ENCODE assay signal across 8 cellular contexts in genomic region chr15:72474466-72474911, GRCh38. TPM values are rescaled to one million over a fixed set of nuclear protein-coding genes. Genes with fewer than 3 reads are reported as not detected.
A peak's percentile ranks its signal among the peaks of the same experiment; 100 is the strongest.
DNase-seq lines count a peak whose midpoint lies in the region; ATAC-seq, FAIRE-seq and TF ChIP-seq lines count a peak whose summit lies in the region.

No MANE protein-coding gene starts in this region.

- no peaks in the 10 kb centered on the region for H3K27me3 ChIP-seq in stomach smooth muscle (ENCODE audit: control insufficient read depth in 1 of 2, insufficient read depth in 2 of 2, low read length in 2 of 2)

- TF ChIP-seq CTCF in astrocyte of the cerebellum (IDR thresholded peaks at IDR 0.05; ENCODE audit: low read depth, low read length, missing control alignments) (no peak), kidney (IDR thresholded peaks at IDR 0.05; ENCODE audit: borderline replicate concordance, extremely low read depth, insufficient read depth) (no peak)

- H3K36me3 ChIP-seq in kidney (ENCODE audit: control insufficient read depth in 1 of 2, insufficient read depth in 2 of 2, low read length in 2 of 2) (peaks cover 0 to 3% of the 10 kb centered on the region in 2 donors), stomach smooth muscle (ENCODE audit: control insufficient read depth in 2 of 2, insufficient read depth in 2 of 2, low read length in 2 of 2) (peaks cover 3 to 6% of the 10 kb centered on the region in 2 donors)

- peak; percentile 19 for ATAC-seq in HG03432 (IDR thresholded peaks at IDR 0.05; ENCODE audit: unreplicated experiment)

- peak overlapping the region; percentile 99 for H3K27ac ChIP-seq in kidney (ENCODE audit: low read depth in 2 of 2, low read length in 2 of 2)
- peak overlapping the region; percentile 100 for H3K27ac ChIP-seq in stomach smooth muscle (ENCODE audit: low read length)

- in situ Hi-C loops in astrocyte of the cerebellum (cut with HindIII; ENCODE audit: low sequenced_read_pairs) = no loop called here

- intact Hi-C loops in kidney (cut with DNase I) = no loop called here

- peaks cover 15 to 22% of the 10 kb centered on the region in 2 donors for H3K4me1 ChIP-seq in kidney (ENCODE audit: control insufficient read depth in 1 of 2, insufficient read depth in 1 of 2, low read depth in 1 of 2, low read length in 2 of 2)
- H3K4me1 ChIP-seq in stomach smooth muscle (ENCODE audit: control insufficient read depth, insufficient read depth, low read length) = peaks cover 15% of the 10 kb centered on the region

- H3K9ac ChIP-seq in kidney (ENCODE audit: low read length in 2 of 2) (peak overlapping the region; percentile 81 to 95), stomach smooth muscle (ENCODE audit: low read length in 2 of 2) (peak overlapping the region; percentile 99 to 100)

- H3K4me3 ChIP-seq in astrocyte of the cerebellum (ENCODE audit: low read depth, low read length) (peak overlapping the region; percentile 91), kidney (ENCODE audit: low read length in 2 of 2) (peak overlapping the region; percentile 83 to 96), stomach smooth muscle (ENCODE audit: low read length in 2 of 2) (peak overlapping the region; percentile 61 to 97)

- no peak for FAIRE-seq in kidney (lab: Jason Lieb, UNC)

- H3K9me3 ChIP-seq in kidney (ENCODE audit: control insufficient read depth in 1 of 2, low read length in 2 of 2) (no peaks in the 10 kb centered on the region), stomach smooth muscle (ENCODE audit: control insufficient read depth in 2 of 2, low read length in 2 of 2) (no peaks in the 10 kb centered on the region)

- peak; percentile 3 to 32 for DNase-seq in activated CD4-positive, alpha-beta T cell treated with anti-CD3 and anti-CD28 coated beads for 24 hours (ENCODE audit: low read depth in 2 of 2)
- DNase-seq in activated CD4-positive, alpha-beta T cell treated with anti-CD3 and anti-CD28 coated beads for 4 hours = no peak
- DNase-seq in astrocyte of the cerebellum (ENCODE audit: low read depth) (no peak), kidney (peak; percentile 86), NCI-H774 (lab: John Stamatoyannopoulos, UW) (no peak), DMS 273 treated with DMSO at 0.1 percent for 48 hours (lab: John Stamatoyannopoulos, UW) (no peak)

RNA-seq across cellular contexts. Expression of gene ARIH1, which starts 0.4 kb away (rescaled TPM):
- total RNA-seq in kidney = 139 TPM
- polyA plus RNA-seq in kidney (ENCODE audit: insufficient read depth, low read depth, low replicate concordance) = 27.4 TPM

Comparison
In these comparisons a context has a peak if more than half of its experiments do, and no peak if none do; other contexts are left out.
1. DNase-seq: peak in activated CD4-positive, alpha-beta T cell treated with anti-CD3 and anti-CD28 coated beads for 24 hours (2 of 2) and kidney (single experiment); none in activated CD4-positive, alpha-beta T cell treated with anti-CD3 and anti-CD28 coated beads for 4 hours (0 of 2), astrocyte of the cerebellum (single experiment), NCI-H774 (single experiment) and DMS 273 treated with DMSO at 0.1 percent for 48 hours (single experiment).
2. Peak in every context shown above with its lines, with median percentiles within 50 percentile points of each other: H3K4me3 ChIP-seq.